In genomic region chr9:91421022-91421765, GRCh38 we compare ENCODE assay signal across 8 cellular contexts. TPM values are rescaled to one million over a fixed set of nuclear protein-coding genes. Genes with fewer than 3 reads are reported as not detected.
DNase-seq lines count a peak whose midpoint lies in the region; ATAC-seq, FAIRE-seq and TF ChIP-seq lines count a peak whose summit lies in the region.

No MANE protein-coding gene starts in this region.

- H3K36me3 ChIP-seq in HUES48 (ENCODE audit: control insufficient read depth, insufficient read depth, low read length) (no peaks in the 10 kb centered on the region), GM12878 (ENCODE audit: control insufficient read depth in 2 of 2, insufficient read depth in 2 of 2, low read length in 1 of 2) (no peaks in the 10 kb centered on the region), small intestine (ENCODE audit: control insufficient read depth in 2 of 2, insufficient read depth in 2 of 2, low read length in 2 of 2) (no peaks in the 10 kb centered on the region)

- no peaks in the 10 kb centered on the region; the same call in 1 of the 2 replicates for H4K20me1 ChIP-seq in GM12878 (ENCODE audit: control insufficient read depth, insufficient read depth)

- H3K27me3 ChIP-seq in HUES48 (ENCODE audit: control insufficient read depth, insufficient read depth, low read length): peaks cover 59% of the 10 kb centered on the region
- H3K27me3 ChIP-seq in GM12878 (replicated peaks in 1 of 2; ENCODE audit: control insufficient read depth in 2 of 2, insufficient read depth in 2 of 2, low read length in 1 of 2): peaks cover 12 to 24% of the 10 kb centered on the region in 2 experiments
- H3K27me3 ChIP-seq in small intestine (ENCODE audit: control insufficient read depth in 2 of 2, insufficient read depth in 2 of 2, low read length in 2 of 2): no peaks in the 10 kb centered on the region

- peak; percentile 41 for DNase-seq in AG10803 (ENCODE audit: low read depth)
- DNase-seq in GM12878 (ENCODE audit: low read depth, low spot score): no peak
- peak; percentile 63 for DNase-seq in iPS-NIHi7 (ENCODE audit: extremely low spot score)
- no peak for DNase-seq in small intestine
- no peak for DNase-seq in NCI-H2196 treated with DMSO at 0.1 percent for 48 hours (lab: John Stamatoyannopoulos, UW; ENCODE audit: unreplicated experiment)
- DNase-seq in NCI-H2107 (lab: John Stamatoyannopoulos, UW): no peak

- H3K4me3 ChIP-seq in AG10803 (ENCODE audit: low read length) (peak overlapping the region; percentile 88), HUES48 (ENCODE audit: low read depth, low read length) (peak overlapping the region; percentile 83), GM12878 (no peak overlapping the region), small intestine (ENCODE audit: low read depth in 1 of 2, low read length in 2 of 2) (peak overlapping the region; percentile 76 to 86)

- FAIRE-seq in GM12878 (lab: Jason Lieb, UNC): no peak
- FAIRE-seq in small intestine (lab: Jason Lieb, UNC): no peak

- CTCF ChIA-PET in GM12878 (lab: Yijun Ruan, JAX): no interaction called here

- peak overlapping the region; percentile 27 for H3K27ac ChIP-seq in HUES48 (ENCODE audit: low read depth, low read length)
- no peak overlapping the region for H3K27ac ChIP-seq in GM12878 (ENCODE audit: control insufficient read depth, insufficient read depth)
- peak overlapping the region in 1 of 2 donors; percentile 47 for H3K27ac ChIP-seq in small intestine (ENCODE audit: low read depth in 1 of 2, low read length in 1 of 2)

- in situ Hi-C loops in GM12878 (cut with MboI): no loop called here

- ATAC-seq in GM12878 (no peak), GM21529 (IDR thresholded peaks at IDR 0.05; ENCODE audit: unreplicated experiment) (no peak)

- H3K9me3 ChIP-seq in HUES48 (ENCODE audit: control insufficient read depth, insufficient read depth, low read length) (no peaks in the 10 kb centered on the region), GM12878 (replicated peaks; ENCODE audit: control insufficient read depth, insufficient read depth, low read length) (no peaks in the 10 kb centered on the region), small intestine (ENCODE audit: control insufficient read depth, low read depth) (no peaks in the 10 kb centered on the region)

- H3K9ac ChIP-seq in HUES48 (ENCODE audit: low read depth, low read length) (peak overlapping the region; percentile 37; the same call in 1 of the 2 replicates), GM12878 (ENCODE audit: control insufficient read depth, insufficient read depth, low read length) (no peak overlapping the region)

- SMC1A ChIA-PET in GM12878 (lab: Charles Lee; ENCODE audit: uncharacterized antibody, unreplicated experiment): no interaction called here

- TF ChIP-seq POLR2A in GM12878 (IDR thresholded peaks at IDR 0.05; ENCODE audit: low read depth, low read length): no peak

- no peak overlapping the region for H3K4me2 ChIP-seq in GM12878 (ENCODE audit: control insufficient read depth, insufficient read depth)

- TF ChIP-seq EP300 in GM12878 (IDR thresholded peaks at IDR 0.05; ENCODE audit: borderline replicate concordance in 1 of 2, control insufficient read depth in 1 of 2, low read depth in 2 of 2, low read length in 2 of 2): no peak

- RAD21 ChIA-PET in GM12878 (lab: Charles Lee; ENCODE audit: unreplicated experiment): interaction anchor here (0.6 kb wide), 1 partner anchor 613 kb away, joined by 4 read pairs; no protein-coding TSS in a partner anchor

- H3K4me1 ChIP-seq in HUES48 (ENCODE audit: control insufficient read depth, insufficient read depth, low read length): peaks cover 22% of the 10 kb centered on the region
- H3K4me1 ChIP-seq in GM12878 (ENCODE audit: control insufficient read depth, insufficient read depth, low read length): peaks cover 6% of the 10 kb centered on the region
- H3K4me1 ChIP-seq in small intestine (ENCODE audit: control insufficient read depth in 2 of 2, insufficient read depth in 1 of 2, low read depth in 1 of 2, low read length in 1 of 2): peaks cover 2 to 11% of the 10 kb centered on the region in 2 donors

- WGBS in GM12878 (ENCODE audit: insufficient coverage, insufficient replicate concordance, low lambda C conversion rate, missing lambda C conversion rate): 34% methylated on average over 64 of the region's 73 CpGs
- 2 to 6% (median 3%) methylated on average over 66 to 73 of the region's 73 CpGs for WGBS in small intestine, 3 donors

- no peaks in the 10 kb centered on the region for H3K79me2 ChIP-seq in GM12878 (ENCODE audit: control insufficient read depth, insufficient read depth, low read length)

- no peak overlapping the region for H2AFZ ChIP-seq in GM12878 (ENCODE audit: control insufficient read depth, low read depth, low read length)

- no TSS peak for BruUV-seq in GM12878 (replicated peaks; lab: Mats Ljungman, UMichigan)

- peak; percentile 16; the same call in 1 of the 2 replicates for TF ChIP-seq RAD21 in GM12878 (IDR thresholded peaks at IDR 0.05; ENCODE audit: insufficient read depth, low read depth, low read length)

- POLR2A ChIA-PET in GM12878 (lab: Charles Lee): no interaction called here

- TF ChIP-seq CTCF in AG10803 (conservative IDR thresholded peaks at IDR 0.05; ENCODE audit: low read length) (peak; percentile 49), GM12878 (IDR thresholded peaks at IDR 0.05 in 2 of 3, conservative IDR thresholded peaks at IDR 0.05 in 1 of 3; ENCODE audit: control insufficient read depth in 2 of 3, extremely low read depth in 1 of 3, insufficient read depth in 1 of 3, low read depth in 3 of 3, low read length in 3 of 3) (peak in 2 of 3 experiments; percentile 5 to 20; a peak in 1 of 6 replicates)

- intact Hi-C loops in GM12878 (cut with micrococcal nuclease; ENCODE audit: unreplicated experiment): loop anchor here (5.0 to 10.0 kb wide), 3 partner anchors 64 to 254 kb away; no protein-coding TSS in a partner anchor

TF ChIP-seq in GM12878, 131 proteins besides CTCF, POLR2A, EP300 and RAD21:
- TF ChIP-seq SUZ12 (IDR thresholded peaks at IDR 0.05; ENCODE audit: unreplicated experiment) (peak; percentile 62), MEF2A (IDR thresholded peaks at IDR 0.05; ENCODE audit: insufficient read depth, low read depth, low read length) (no peak)

RNA-seq across cellular contexts. Expression of gene NFIL3, which starts 2.4 kb away (rescaled TPM):
- 1.1 and 1.4 TPM in 2 replicates for total RNA-seq in GM12878 (2013; cell fraction: nucleolus; rRNA removed)
- total RNA-seq in GM12878 (2014; rRNA removed) (0.23 and 0.27 TPM in 2 replicates), GM12878 (2014; rRNA removed; fragmentation: Illumina TruSeq; extraction: Trizol) (0.32 and 0.36 TPM in 2 replicates), GM12878 (2021) (0.46 and 0.82 TPM in 2 replicates)
- polyA plus RNA-seq in GM12878 (2011; ENCODE audit: low read depth): 3.0 TPM
- polyA plus RNA-seq in GM12878 (2011; rRNA removed) (1.0 and 1.1 TPM in 2 replicates), GM12878 (2014; fragmentation: Illumina TruSeq; extraction: Trizol) (0.40 and 0.51 TPM in 2 replicates), GM12878 (2014; fragmentation: Nextera tagmentation; extraction: Ambion mirVana) (under 1 TPM in 1 of 2 experiments, not detected in 1; 0.18 TPM), GM12878 (2014; rRNA removed) (0.22 and 0.28 TPM in 2 replicates), GM12878 (2016; fragmentation: Nextera tagmentation; extraction: Ambion mirVana) (not detected), small intestine (10 to 100 TPM; 10.1 to 20.3 (median 12.4) TPM)
- 0.48 and 0.87 TPM in 2 replicates for polyA plus RNA-seq in GM12878 (2011; cell fraction: cytosol; rRNA removed)
- 0.63 and 0.79 TPM in 2 replicates for polyA plus RNA-seq in GM12878 (2011; cell fraction: nucleus; rRNA removed)
- 2.8 and 4.7 TPM in 2 replicates for polyA plus RNA-seq in GM12878 (2012)
- polyA minus RNA-seq in GM12878 (2011; rRNA and poly(A)+ RNA removed): 0.82 and 1.0 TPM in 2 replicates
- 0.42 TPM in 1 of 2 replicates, not detected in the other for polyA minus RNA-seq in GM12878 (2011; cell fraction: cytosol; rRNA and poly(A)+ RNA removed)
- 0.48 and 0.86 TPM in 2 replicates for polyA minus RNA-seq in GM12878 (2011; cell fraction: nucleus; rRNA and poly(A)+ RNA removed)

RNA-seq across cellular contexts. Expression of gene AUH, which starts 59.5 kb away (rescaled TPM):
- 38.7 and 44.0 TPM in 2 replicates for total RNA-seq in GM12878 (2013; cell fraction: nucleolus; rRNA removed)
- total RNA-seq in GM12878 (2014; rRNA removed) (6.2 and 7.3 TPM in 2 replicates), GM12878 (2014; rRNA removed; fragmentation: Illumina TruSeq; extraction: Trizol) (4.1 and 4.4 TPM in 2 replicates), GM12878 (2021) (4.5 and 5.1 TPM in 2 replicates)
- 5.6 TPM for polyA plus RNA-seq in GM12878 (2011; ENCODE audit: low read depth)
- polyA plus RNA-seq in GM12878 (2011; rRNA removed) (4.8 and 9.4 TPM in 2 replicates), GM12878 (2014; fragmentation: Illumina TruSeq; extraction: Trizol) (2.4 and 3.4 TPM in 2 replicates), GM12878 (2014; fragmentation: Nextera tagmentation; extraction: Ambion mirVana) (1 to 10 TPM; 1.7 to 2.7 TPM), GM12878 (2014; rRNA removed) (6.1 and 7.0 TPM in 2 replicates), GM12878 (2016; fragmentation: Nextera tagmentation; extraction: Ambion mirVana) (1 to 10 TPM; 4.4 to 6.8 TPM), small intestine (10 to 100 TPM; 16.9 to 51.4 (median 21.1) TPM)
- polyA plus RNA-seq in GM12878 (2011; cell fraction: cytosol; rRNA removed): 2.3 and 2.4 TPM in 2 replicates
- 7.8 and 8.2 TPM in 2 replicates for polyA plus RNA-seq in GM12878 (2011; cell fraction: nucleus; rRNA removed)
- 8.4 and 9.9 TPM in 2 replicates for polyA plus RNA-seq in GM12878 (2012)
- 2.1 and 2.9 TPM in 2 replicates for polyA minus RNA-seq in GM12878 (2011; rRNA and poly(A)+ RNA removed)
- 1.2 and 2.3 TPM in 2 replicates for polyA minus RNA-seq in GM12878 (2011; cell fraction: cytosol; rRNA and poly(A)+ RNA removed)
- 7.3 and 12.2 TPM in 2 replicates for polyA minus RNA-seq in GM12878 (2011; cell fraction: nucleus; rRNA and poly(A)+ RNA removed)

Comparison
In these comparisons a context has a peak if more than half of its experiments do, and no peak if none do; other contexts are left out.
1. DNase-seq: peak in AG10803 (single experiment) and iPS-NIHi7 (single experiment); none in GM12878 (single experiment), small intestine (single experiment), NCI-H2196 treated with DMSO at 0.1 percent for 48 hours (single experiment) and NCI-H2107 (single experiment).